Comparison of ENCODE assay signal across 23 cellular contexts in the genomic region with DNA sequence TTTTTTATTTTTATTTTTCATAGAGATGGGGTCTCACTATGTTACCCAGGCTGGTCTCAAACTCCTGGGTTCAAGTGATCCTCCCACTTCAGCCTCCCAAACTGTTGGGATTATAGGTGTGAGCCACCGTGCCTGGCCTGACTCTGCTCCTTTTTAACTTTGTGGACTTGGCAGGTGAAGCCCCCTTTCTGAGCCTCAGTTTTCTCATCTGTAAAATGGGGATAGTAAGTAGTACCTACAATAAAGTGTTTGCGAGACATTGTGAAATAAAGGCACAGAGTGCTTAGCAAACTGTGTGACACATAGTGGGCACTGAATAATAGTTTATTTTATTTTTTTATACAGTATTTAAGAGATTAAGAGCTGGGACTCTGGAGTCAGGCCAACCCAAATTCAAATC. TPM values are rescaled to one million over a fixed set of nuclear protein-coding genes. Genes with fewer than 3 reads are reported as not detected.
DNase-seq lines count a peak whose midpoint lies in the region; ATAC-seq, FAIRE-seq and TF ChIP-seq lines count a peak whose summit lies in the region.
"Had no signal": no experiment of that assay in that cellular context is flagged by ENCODE, and none has a peak within 500 bp of the region (broad histone marks: within the 10 kb centered on the region; RNA-seq: fewer than 3 reads in every experiment).

No MANE protein-coding gene starts in this region.

- in situ Hi-C loops in HepG2 (cut with HindIII; ENCODE audit: extremely low pct_ligation_motif_present, low pct_unique_long_range_greater_than_20kb): no loop called here
- in situ Hi-C loops in GM13977 (cut with MboI; ENCODE audit: low pct_unique_long_range_greater_than_20kb, low sequenced_read_pairs, unreplicated experiment): loop anchor here (25.0 kb wide), 1 partner anchor 264 kb away; the partner anchor contains the start of gene MAP1LC3B2

- no peak overlapping the region for H3K14ac ChIP-seq in mesenchymal stem cell (ENCODE audit: low read length in 2 of 2)

- TF ChIP-seq CTCF in HepG2 (CRISPR knock-in tag; IDR thresholded peaks at IDR 0.05) (no peak), right lobe of liver (IDR thresholded peaks at IDR 0.05) (no peak), neutrophil (IDR thresholded peaks at IDR 0.05) (no peak), vagina (IDR thresholded peaks at IDR 0.05) (no peak), GM13977 (IDR thresholded peaks at IDR 0.05; ENCODE audit: extremely low read depth, insufficient read depth, missing control alignments) (no peak)

- H3K23ac ChIP-seq in mesenchymal stem cell (ENCODE audit: low read length in 2 of 2): no peak overlapping the region

- H3K9ac ChIP-seq in HepG2 (ENCODE audit: insufficient read depth, low read depth, low read length) (no peak overlapping the region), mesenchymal stem cell (ENCODE audit: low read length) (no peak overlapping the region)
- H3K9ac ChIP-seq: BLaER1, GM23248 had no signal

- H2BK15ac ChIP-seq in mesenchymal stem cell (ENCODE audit: low read depth, poor library complexity, severe bottlenecking): no peak overlapping the region

- no peak for TF ChIP-seq RAD21 in HepG2 (CRISPR knock-in tag; IDR thresholded peaks at IDR 0.05)

- H4K8ac ChIP-seq in mesenchymal stem cell (ENCODE audit: low read length): no peak overlapping the region

- POLR2A ChIA-PET in HepG2 (lab: Yijun Ruan, JAX): no interaction called here

- no peak overlapping the region for H2BK120ac ChIP-seq in mesenchymal stem cell (ENCODE audit: low read depth, low read length)

- H3K4me1 ChIP-seq in HepG2 (ENCODE audit: insufficient read depth, low read length) (no peaks in the 10 kb centered on the region), right lobe of liver (peaks cover 0 to 7% (median 0%) of the 10 kb centered on the region in 4 donors), neutrophil (ENCODE audit: control insufficient read depth in 1 of 2, insufficient read depth in 1 of 2, low read depth in 1 of 2, low read length in 1 of 2) (peaks cover 38 to 43% of the 10 kb centered on the region in 2 experiments), vagina (peaks cover 28% of the 10 kb centered on the region), mesenchymal stem cell (ENCODE audit: control insufficient read depth, insufficient read depth, low read depth, low read length) (peaks cover 4% of the 10 kb centered on the region)

- 68% methylated on average over 2 of the region's 2 CpGs for WGBS in HepG2 (ENCODE audit: low lambda C conversion rate)
- WGBS in right lobe of liver (ENCODE audit: insufficient coverage, low coverage, low lambda C conversion rate, missing lambda C conversion rate): 95% methylated on average over 2 of the region's 2 CpGs
- WGBS in mesenchymal stem cell: 82% methylated on average over 1 of the region's 2 CpGs

- ATAC-seq in HepG2 (no peak), right lobe of liver (no peak)
- ATAC-seq: CD8-positive, alpha-beta T cell; GM12878 had no signal

- no peak overlapping the region for H2BK12ac ChIP-seq in mesenchymal stem cell (ENCODE audit: low read length in 2 of 2)

- no peak overlapping the region for H3K4ac ChIP-seq in mesenchymal stem cell (ENCODE audit: low read depth in 1 of 2, low read length in 2 of 2)

- no peaks in the 10 kb centered on the region for H4K20me1 ChIP-seq in HepG2 (ENCODE audit: insufficient read depth, low read length)
- H4K20me1 ChIP-seq: BLaER1 had no signal

- H3K79me2 ChIP-seq in HepG2 (ENCODE audit: insufficient read depth, low read length): no peaks in the 10 kb centered on the region

- H4K91ac ChIP-seq in mesenchymal stem cell (ENCODE audit: low read length): no peak overlapping the region

- H3K79me1 ChIP-seq in mesenchymal stem cell (replicated peaks; ENCODE audit: low read length, poor library complexity, severe bottlenecking): no peaks in the 10 kb centered on the region

- no TSS peak for BruUV-seq in HepG2 (replicated peaks; lab: Mats Ljungman, UMichigan)

- TF ChIP-seq POLR2A in HepG2 (IDR thresholded peaks at IDR 0.05; ENCODE audit: insufficient read depth in 1 of 2, low read depth in 2 of 2, low read length in 2 of 2) (no peak), right lobe of liver (IDR thresholded peaks at IDR 0.05) (no peak), vagina (IDR thresholded peaks at IDR 0.05) (no peak)

- H2AFZ ChIP-seq in HepG2 (ENCODE audit: low read length) (no peak overlapping the region), mesenchymal stem cell (ENCODE audit: low read depth, low read length) (no peak overlapping the region)
- H2AFZ ChIP-seq: GM23248 had no signal

- no peak overlapping the region for H3K27ac ChIP-seq in HepG2 (ENCODE audit: extremely low read length, insufficient read depth, low read length)
- H3K27ac ChIP-seq in right lobe of liver: no peak overlapping the region
- H3K27ac ChIP-seq in neutrophil: peak overlapping the region; percentile 19
- peak overlapping the region; percentile 39 for H3K27ac ChIP-seq in vagina
- no peak overlapping the region for H3K27ac ChIP-seq in mesenchymal stem cell (ENCODE audit: low read length, poor library complexity, severe bottlenecking)
- H3K27ac ChIP-seq: 22Rv1, BLaER1, GM23248 had no signal

- no peak overlapping the region for H2AK5ac ChIP-seq in mesenchymal stem cell (ENCODE audit: low read length, severe bottlenecking)

- CTCF ChIA-PET in HepG2 (lab: Yijun Ruan, JAX; ENCODE audit: low intra/inter-chr PET ratio, low total read pairs): no interaction called here

- FAIRE-seq in HepG2 (lab: Jason Lieb, UNC): no peak
- FAIRE-seq: A204.1, GM12878, H1 had no signal

- H3K9me3 ChIP-seq in HepG2 (ENCODE audit: low read length) (no peaks in the 10 kb centered on the region), right lobe of liver (no peaks in the 10 kb centered on the region), neutrophil (no peaks in the 10 kb centered on the region), vagina (no peaks in the 10 kb centered on the region), mesenchymal stem cell (ENCODE audit: control insufficient read depth, low read length) (no peaks in the 10 kb centered on the region)
- H3K9me3 ChIP-seq: BLaER1, Caco-2 had no signal

- H3K18ac ChIP-seq in mesenchymal stem cell (ENCODE audit: low read depth in 1 of 2, low read length in 2 of 2): no peak overlapping the region

- no peak for TF ChIP-seq EP300 in HepG2 (IDR thresholded peaks at IDR 0.05; ENCODE audit: low read depth in 2 of 2, low read length in 2 of 2)
- no peak for TF ChIP-seq EP300 in HepG2 (CRISPR knock-in tag; IDR thresholded peaks at IDR 0.05; ENCODE audit: borderline replicate concordance)

- H3K36me3 ChIP-seq in HepG2 (replicated peaks in 1 of 2; ENCODE audit: control insufficient read depth in 1 of 2, insufficient read depth in 2 of 2, low read length in 2 of 2): no peaks in the 10 kb centered on the region
- no peaks in the 10 kb centered on the region for H3K36me3 ChIP-seq in right lobe of liver
- H3K36me3 ChIP-seq in neutrophil: no peaks in the 10 kb centered on the region
- H3K36me3 ChIP-seq in vagina: no peaks in the 10 kb centered on the region
- H3K36me3 ChIP-seq in mesenchymal stem cell (ENCODE audit: control insufficient read depth in 1 of 2, insufficient read depth in 2 of 2, low read depth in 1 of 2, low read length in 2 of 2): no peaks in the 10 kb centered on the region
- H3K36me3 ChIP-seq: BLaER1 had no signal

- DNase-seq in HepG2 (ENCODE audit: low spot score): no peak
- no peak for DNase-seq in right lobe of liver
- DNase-seq in islet precursor cell: peak; percentile 7
- no peak for DNase-seq in vagina (ENCODE audit: extremely low spot score in 2 of 2)
- no peak for DNase-seq in NCI-H524 treated with DMSO at 0.1 percent for 48 hours (lab: John Stamatoyannopoulos, UW)
- no peak for DNase-seq in mesenchymal stem cell
- no peak for DNase-seq in GM13977 (ENCODE audit: low spot score)
- DNase-seq: Caco-2; CD4-positive, CD25-positive, alpha-beta regulatory T cell; CD8-positive, alpha-beta T cell; DMS 273 treated with DMSO at 0.1 percent for 48 hours; DMS79; EL; GDM1; GM23248; H7; HCEC 1CT had no signal

- H3K4me2 ChIP-seq in HepG2 (ENCODE audit: low read depth, low read length) (no peak overlapping the region), mesenchymal stem cell (ENCODE audit: low read length, poor library complexity, severe bottlenecking) (no peak overlapping the region)
- H3K4me2 ChIP-seq: BLaER1 had no signal

- no peak overlapping the region for H3K4me3 ChIP-seq in HepG2 (replicated peaks in 1 of 3; ENCODE audit: insufficient read depth in 1 of 3, low read depth in 2 of 3, low read length in 3 of 3)
- H3K4me3 ChIP-seq in right lobe of liver: no peak overlapping the region
- no peak overlapping the region for H3K4me3 ChIP-seq in neutrophil (ENCODE audit: low read depth in 1 of 2, low read length in 1 of 2)
- no peak overlapping the region for H3K4me3 ChIP-seq in vagina
- H3K4me3 ChIP-seq in mesenchymal stem cell (ENCODE audit: insufficient read depth in 1 of 2, low read depth in 1 of 2, low read length in 2 of 2): no peak overlapping the region
- H3K4me3 ChIP-seq: BLaER1, GM12878, GM23248 had no signal

- intact Hi-C loops in HepG2 (cut with micrococcal nuclease; ENCODE audit: unreplicated experiment): no loop called here
- intact Hi-C loops in right lobe of liver (cut with DNase I): no loop called here
- intact Hi-C loops in vagina (cut with DNase I): loop anchor here (10.0 kb wide), 1 partner anchor 226 kb away; no protein-coding TSS in a partner anchor

- peaks cover 0 to 25% of the 10 kb centered on the region in 2 experiments; a peak in 2 of 5 replicates for H3K27me3 ChIP-seq in HepG2 (ENCODE audit: control insufficient read depth in 1 of 2, insufficient read depth in 2 of 2, low read length in 2 of 2)
- H3K27me3 ChIP-seq in right lobe of liver: no peaks in the 10 kb centered on the region
- H3K27me3 ChIP-seq in neutrophil: no peaks in the 10 kb centered on the region
- H3K27me3 ChIP-seq in vagina: no peaks in the 10 kb centered on the region
- no peaks in the 10 kb centered on the region for H3K27me3 ChIP-seq in mesenchymal stem cell (ENCODE audit: control insufficient read depth in 1 of 2, insufficient read depth in 1 of 2, low read length in 2 of 2)
- H3K27me3 ChIP-seq: BLaER1 had no signal

- H2BK5ac ChIP-seq in mesenchymal stem cell (ENCODE audit: low read depth, low read length, poor library complexity, severe bottlenecking): no peak overlapping the region

RNA-seq across cellular contexts. Expression of gene MED13L, which starts 21.1 kb away (rescaled TPM):
- total RNA-seq in HepG2 (2016; rRNA removed; fragmentation: Illumina TruSeq; extraction: Trizol) (32.9 and 38.9 TPM in 2 replicates), right lobe of liver (10 to 100 TPM; 29.0 to 52.0 (median 38.1) TPM), vagina (161 TPM)
- 82.6 and 84.3 TPM in 2 replicates for total RNA-seq in HepG2 (2016; cell fraction: cytosol; rRNA removed; fragmentation: Illumina TruSeq; extraction: Trizol; ENCODE audit: low read depth)
- 30.1 and 34.1 TPM in 2 replicates for total RNA-seq in HepG2 (2016; cell fraction: insoluble cytoplasmic fraction; rRNA removed; fragmentation: Illumina TruSeq; extraction: Trizol)
- total RNA-seq in HepG2 (2016; cell fraction: membrane; rRNA removed; fragmentation: Illumina TruSeq; extraction: Trizol): 30.2 and 31.1 TPM in 2 replicates
- 77.6 and 90.7 TPM in 2 replicates for total RNA-seq in HepG2 (2016; cell fraction: nucleus; rRNA removed; fragmentation: Illumina TruSeq; extraction: Trizol)
- polyA plus RNA-seq in HepG2 (2011; rRNA removed): 20.5 and 24.8 TPM in 2 replicates
- polyA plus RNA-seq in HepG2 (2011; cell fraction: cytosol; rRNA removed): 13.8 and 15.7 TPM in 2 replicates
- polyA plus RNA-seq in HepG2 (2011; cell fraction: nucleus; rRNA removed): 28.2 and 34.1 TPM in 2 replicates
- polyA plus RNA-seq in HepG2 (2012): 19.0 and 20.9 TPM in 2 replicates
- 0.53 and 0.93 TPM in 2 replicates for polyA plus RNA-seq in HepG2 (2016; cell fraction: cytosol; fragmentation: Illumina TruSeq; extraction: Trizol; ENCODE audit: low read depth)
- polyA plus RNA-seq in HepG2 (2016; cell fraction: insoluble cytoplasmic fraction; fragmentation: Illumina TruSeq; extraction: Trizol; ENCODE audit: low read depth): 18.1 and 20.3 TPM in 2 replicates
- polyA plus RNA-seq in HepG2 (2016; cell fraction: membrane; fragmentation: Illumina TruSeq; extraction: Trizol; ENCODE audit: low read depth): 2.4 and 2.8 TPM in 2 replicates
- 34.1 and 35.3 TPM in 2 replicates for polyA plus RNA-seq in HepG2 (2016; cell fraction: nucleus; fragmentation: Illumina TruSeq; extraction: Trizol; ENCODE audit: insufficient read depth, low read depth)
- 56.3 and 75.4 TPM in 2 replicates for polyA minus RNA-seq in HepG2 (2011; rRNA and poly(A)+ RNA removed; ENCODE audit: low replicate concordance)
- 28.0 and 36.0 TPM in 2 replicates for polyA minus RNA-seq in HepG2 (2011; cell fraction: cytosol; rRNA and poly(A)+ RNA removed)
- 207 and 236 TPM in 2 replicates for polyA minus RNA-seq in HepG2 (2011; cell fraction: nucleus; rRNA and poly(A)+ RNA removed)
- 24.7 TPM for polyA plus RNA-seq in mesenchymal stem cell (2013, experiment 1 of 2)
- 25.6 TPM for polyA plus RNA-seq in mesenchymal stem cell (2013, experiment 2 of 2)

Comparison
In these comparisons a context has a peak if more than half of its experiments do, and no peak if none do; other contexts are left out.
1. H3K27ac ChIP-seq: peak in neutrophil (single experiment) and vagina (single experiment); none in HepG2 (single experiment), right lobe of liver (0 of 3) and mesenchymal stem cell (single experiment).